ENCODE assay signal across 1 cellular context in genomic region chr10:119656760-119657159, GRCh38.
TF ChIP-seq lines count a peak whose summit lies in the region.

No MANE protein-coding gene starts in this region.

TF ChIP-seq in HepG2, 621 proteins besides CTCF, POLR2A, EP300 and RAD21 (continued from another document):
- TF ChIP-seq, protein P1, sequence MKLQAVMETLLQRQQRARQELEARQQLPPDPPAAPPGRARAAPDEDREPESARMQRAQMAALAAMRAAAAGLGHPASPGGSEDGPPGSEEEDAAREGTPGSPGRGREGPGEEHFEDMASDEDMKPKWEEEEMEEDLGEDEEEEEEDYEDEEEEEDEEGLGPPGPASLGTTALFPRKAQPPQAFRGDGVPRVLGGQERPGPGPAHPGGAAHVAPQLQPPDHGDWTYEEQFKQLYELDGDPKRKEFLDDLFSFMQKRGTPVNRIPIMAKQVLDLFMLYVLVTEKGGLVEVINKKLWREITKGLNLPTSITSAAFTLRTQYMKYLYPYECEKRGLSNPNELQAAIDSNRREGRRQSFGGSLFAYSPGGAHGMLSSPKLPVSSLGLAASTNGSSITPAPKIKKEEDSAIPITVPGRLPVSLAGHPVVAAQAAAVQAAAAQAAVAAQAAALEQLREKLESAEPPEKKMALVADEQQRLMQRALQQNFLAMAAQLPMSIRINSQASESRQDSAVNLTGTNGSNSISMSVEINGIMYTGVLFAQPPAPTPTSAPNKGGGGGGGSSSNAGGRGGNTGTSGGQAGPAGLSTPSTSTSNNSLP (IDR thresholded peaks at IDR 0.05; ENCODE audit: low read depth, low read length), result no peak
- TF ChIP-seq BCLAF1 (IDR thresholded peaks at IDR 0.05), result no peak
- no peak for TF ChIP-seq MXD4 (CRISPR knock-in tag; IDR thresholded peaks at IDR 0.05)
- TF ChIP-seq, protein P2, sequence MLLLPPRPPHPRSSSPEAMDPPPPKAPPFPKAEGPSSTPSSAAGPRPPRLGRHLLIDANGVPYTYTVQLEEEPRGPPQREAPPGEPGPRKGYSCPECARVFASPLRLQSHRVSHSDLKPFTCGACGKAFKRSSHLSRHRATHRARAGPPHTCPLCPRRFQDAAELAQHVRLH (CRISPR knock-in tag; IDR thresholded peaks at IDR 0.05; ENCODE audit: borderline replicate concordance, low read depth), result no peak
- TF ChIP-seq THAP9 (CRISPR knock-in tag; IDR thresholded peaks at IDR 0.05; ENCODE audit: borderline replicate concordance), result no peak
- TF ChIP-seq ZNF543 (CRISPR knock-in tag; IDR thresholded peaks at IDR 0.05), result no peak
- no peak for TF ChIP-seq RNF219 (CRISPR knock-in tag; IDR thresholded peaks at IDR 0.05)
- TF ChIP-seq ZNF589 (CRISPR knock-in tag; conservative IDR thresholded peaks at IDR 0.05), result no peak
- no peak for TF ChIP-seq ZZZ3 (CRISPR knock-in tag; IDR thresholded peaks at IDR 0.05; ENCODE audit: borderline replicate concordance)
- no peak for TF ChIP-seq ISX (CRISPR knock-in tag; conservative IDR thresholded peaks at IDR 0.05)
- TF ChIP-seq MTA1 (CRISPR knock-in tag; IDR thresholded peaks at IDR 0.05; ENCODE audit: borderline replicate concordance), result no peak
- no peak for TF ChIP-seq EZH2 (conservative IDR thresholded peaks at IDR 0.05; ENCODE audit: low read depth, low read length)
- no peak for TF ChIP-seq PRPF4 (IDR thresholded peaks at IDR 0.05; ENCODE audit: low read depth, low read length, poor library complexity, severe bottlenecking)
- no peak for TF ChIP-seq ZNF350 (CRISPR knock-in tag; IDR thresholded peaks at IDR 0.05; ENCODE audit: borderline replicate concordance, low read depth)
